ENCODE assay signal across 18 cellular contexts in the genomic region with DNA sequence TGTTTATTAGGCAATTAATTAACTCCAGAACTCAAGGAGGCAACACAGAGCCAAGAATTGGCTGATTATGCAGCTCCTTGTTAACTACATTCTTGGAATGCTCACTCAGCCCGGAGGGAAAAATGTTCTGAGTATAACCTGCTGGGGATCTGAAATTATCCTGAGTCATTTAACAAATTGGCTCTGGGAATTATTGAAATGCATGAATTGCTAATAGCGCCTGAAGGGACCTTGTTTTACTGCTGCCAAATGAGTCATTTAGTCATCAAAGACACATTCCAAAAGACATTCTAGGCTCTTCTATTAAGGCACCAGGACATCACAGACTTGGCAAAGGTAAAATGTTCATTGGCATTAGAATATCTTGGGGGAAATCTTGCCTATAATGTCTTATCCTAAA. TPM values are rescaled to one million over a fixed set of nuclear protein-coding genes. Genes with fewer than 3 reads are reported as not detected.
DNase-seq lines count a peak whose midpoint lies in the region; ATAC-seq lines count a peak whose summit lies in the region.
"Had no signal": no experiment of that assay in that cellular context is flagged by ENCODE, and none has a peak within 500 bp of the region (broad histone marks: within the 10 kb centered on the region; RNA-seq: fewer than 3 reads in every experiment).

No MANE protein-coding gene starts in this region.

- no peak overlapping the region for H3K27ac Mint-ChIP-seq in T-cell
- H3K27ac Mint-ChIP-seq: activated CD8-positive, alpha-beta memory T cell treated with anti-CD3 and anti-CD28 coated beads, Interleukin-2, amount 10 ng/mL, durations not matched to agents 7 days and 5 days; activated naive CD4-positive, alpha-beta T cell treated with anti-CD3 and anti-CD28 coated beads, Interleukin-2, amount 50 U/mL, for 24 hours; CD8-positive, alpha-beta memory T cell; nephron progenitor cell had no signal

- peaks cover 5 to 11% (median 7%) of the 10 kb centered on the region in 3 donors for H3K4me1 Mint-ChIP-seq in T-cell
- H3K4me1 Mint-ChIP-seq: nephron progenitor cell had no signal

- no peaks in the 10 kb centered on the region for H3K36me3 Mint-ChIP-seq in T-cell
- H3K36me3 Mint-ChIP-seq: activated CD8-positive, alpha-beta memory T cell treated with anti-CD3 and anti-CD28 coated beads, Interleukin-2, amount 10 ng/mL, durations not matched to agents 7 days and 5 days; activated naive CD4-positive, alpha-beta T cell treated with anti-CD3 and anti-CD28 coated beads, Interleukin-2, amount 50 U/mL, for 24 hours; CD8-positive, alpha-beta memory T cell had no signal

- intact Hi-C loops in sciatic nerve (cut with DNase I), result no loop called here

- POLR2A ChIA-PET in T-cell (lab: Charles Lee), result no interaction called here

- ATAC-seq in sciatic nerve, result peak; percentile 23
- ATAC-seq in GM19455 (IDR thresholded peaks at IDR 0.05; ENCODE audit: unreplicated experiment), result no peak
- no peak for ATAC-seq in T-cell (replicated peaks in 1 of 4)
- ATAC-seq: activated CD8-positive, alpha-beta memory T cell treated with anti-CD3 and anti-CD28 coated beads, Interleukin-2, amount 10 ng/mL, durations not matched to agents 7 days and 5 days; left lung; Right ventricle myocardium inferior had no signal

- no peak overlapping the region for H3K4me3 Mint-ChIP-seq in T-cell
- H3K4me3 Mint-ChIP-seq: activated CD8-positive, alpha-beta memory T cell treated with anti-CD3 and anti-CD28 coated beads, Interleukin-2, amount 10 ng/mL, durations not matched to agents 7 days and 5 days; activated naive CD4-positive, alpha-beta T cell treated with anti-CD3 and anti-CD28 coated beads, Interleukin-2, amount 50 U/mL, for 24 hours; CD8-positive, alpha-beta memory T cell; nephron progenitor cell had no signal

- DNase-seq in GM04504 (ENCODE audit: low read depth) (peak; percentile 84), SW480 (ENCODE audit: low spot score) (peak; percentile 43), fibroblast of gingiva (ENCODE audit: low read depth) (peak; percentile 81), sciatic nerve (ENCODE audit: low spot score) (no peak), MV-4-11 (lab: John Stamatoyannopoulos, UW) (no peak), NCI-H2029 (lab: John Stamatoyannopoulos, UW) (no peak), T-cell (no peak)
- DNase-seq: activated CD8-positive, alpha-beta memory T cell treated with anti-CD3 and anti-CD28 coated beads, Interleukin-2, amount 10 ng/mL, durations not matched to agents 7 days and 5 days; CD8-positive, alpha-beta memory T cell; left lung; NCI-H1105; NCI-H524 treated with DMSO at 0.1 percent for 48 hours; nephron progenitor cell; small intestine had no signal

- H3K27me3 Mint-ChIP-seq in T-cell, result peaks cover 8 to 22% of the 10 kb centered on the region in 2 donors

- CTCF ChIA-PET in T-cell (lab: Charles Lee), result interaction anchor here in 1 of 2 donors (0.7 to 2.7 kb wide), 2 partner anchors 39 to 442 kb away, joined by 3 to 17 read pairs; no protein-coding TSS in a partner anchor

- H3K9me3 Mint-ChIP-seq in T-cell, result no peaks in the 10 kb centered on the region
- H3K9me3 Mint-ChIP-seq: activated naive CD4-positive, alpha-beta T cell treated with anti-CD3 and anti-CD28 coated beads, Interleukin-2, amount 50 U/mL, for 24 hours; CD8-positive, alpha-beta memory T cell had no signal

RNA-seq across cellular contexts. Expression of a gene that starts 13.0 kb away (rescaled TPM):
- total RNA-seq in sciatic nerve (0.45 TPM), T-cell (not detected)
- total RNA-seq: activated CD8-positive, alpha-beta memory T cell treated with anti-CD3 and anti-CD28 coated beads, Interleukin-2, amount 10 ng/mL, durations not matched to agents 7 days and 5 days; CD8-positive, alpha-beta memory T cell; Right ventricle myocardium inferior had no signal

RNA-seq across cellular contexts. Expression of a gene that starts 19.9 kb away (rescaled TPM):
- total RNA-seq in sciatic nerve (33.1 TPM), T-cell (under 1 TPM in 3 of 5 donors, not detected in 2; 0.12 to 0.60 (median 0.33) TPM)
- total RNA-seq: activated CD8-positive, alpha-beta memory T cell treated with anti-CD3 and anti-CD28 coated beads, Interleukin-2, amount 10 ng/mL, durations not matched to agents 7 days and 5 days; suprapubic skin had no signal

RNA-seq across cellular contexts. Expression of a gene that starts 20.8 kb away (rescaled TPM):
- total RNA-seq in sciatic nerve, result 167 TPM
- total RNA-seq in T-cell, result 100 to 1,000 TPM in 2 of 5 donors, 10 to 100 TPM in 3; 46.7 to 129 (median 53.7) TPM

Comparison
In these comparisons a context has a peak if more than half of its experiments do, and no peak if none do; other contexts are left out.
1. DNase-seq: peak in GM04504 (single experiment), SW480 (single experiment) and fibroblast of gingiva (single experiment); none in sciatic nerve (single experiment), MV-4-11 (single experiment), NCI-H2029 (single experiment) and T-cell (0 of 34).
2. RNA of a gene that starts 19.9 kb away (total RNA-seq): 33.1 TPM in sciatic nerve (single experiment); 0.12 to 0.60 TPM in T-cell; every median in the first group is over 10 times any median in the second.